ENCODE assay signal across 7 cellular contexts in the genomic region with DNA sequence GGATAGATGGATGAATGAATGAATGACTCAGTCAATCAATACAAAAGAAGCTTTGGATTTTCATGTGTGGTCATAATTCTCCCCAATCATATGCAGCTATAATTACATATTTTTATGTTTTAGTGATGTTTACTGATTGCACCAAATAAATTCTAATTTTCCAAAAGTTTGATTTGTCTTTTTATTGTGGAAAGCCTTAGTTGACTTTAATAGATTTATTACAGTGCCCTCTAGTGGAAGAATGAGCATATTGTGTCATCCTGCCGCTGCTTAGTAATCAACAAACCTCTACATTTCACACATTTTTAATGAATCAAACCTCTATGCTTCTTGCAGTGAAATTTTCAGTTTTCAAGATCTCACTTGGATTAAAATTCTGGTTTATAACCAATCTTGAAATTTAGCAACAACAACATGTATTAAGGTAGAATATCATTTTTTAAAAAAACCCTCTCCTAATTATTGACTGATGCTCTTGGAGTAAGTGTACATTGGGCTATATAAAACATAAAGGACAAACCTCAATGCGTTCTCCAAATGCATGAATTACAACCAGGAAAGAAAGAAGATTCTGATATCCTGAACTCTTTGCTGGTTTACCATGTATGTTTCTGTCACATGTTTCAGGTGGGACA. TPM values are rescaled to one million over a fixed set of nuclear protein-coding genes. Genes with fewer than 3 reads are reported as not detected.
A peak's percentile ranks its signal among the peaks of the same experiment; 100 is the strongest.
DNase-seq lines count a peak whose midpoint lies in the region; ATAC-seq and TF ChIP-seq lines count a peak whose summit lies in the region.

No MANE protein-coding gene starts in this region.

- POLR2A ChIA-PET in GM10248 (lab: Yijun Ruan, JAX): no interaction called here

- H3K9me3 ChIP-seq in left lung: no peaks in the 10 kb centered on the region

- DNase-seq in GM10248 (ENCODE audit: extremely low spot score) (peak; percentile 39), left lung (no peak), NCI-H2081 treated with DMSO at 0.1 percent for 48 hours (lab: John Stamatoyannopoulos, UW) (no peak), midbrain (lab: John Stamatoyannopoulos, UW) (no peak)

- TF ChIP-seq CTCF in GM10248 (IDR thresholded peaks at IDR 0.05; ENCODE audit: control extremely low read depth, extremely low read depth, low read depth, missing control alignments): peak; percentile 65
- peak; percentile 47; the same call in 1 of the 2 replicates for TF ChIP-seq CTCF in WI38 (IDR thresholded peaks at IDR 0.05; ENCODE audit: low read depth, low read length)
- peak; percentile 56 to 62 for TF ChIP-seq CTCF in left lung (IDR thresholded peaks at IDR 0.05)

- no peaks in the 10 kb centered on the region for H3K27me3 ChIP-seq in left lung

- ATAC-seq in HG03103 (IDR thresholded peaks at IDR 0.05; ENCODE audit: low read depth, unreplicated experiment): peak; percentile 56
- ATAC-seq in left lung: no peak
- ATAC-seq in HG03108 (IDR thresholded peaks at IDR 0.05; ENCODE audit: unreplicated experiment): no peak

- no peaks in the 10 kb centered on the region for H3K4me1 ChIP-seq in left lung

- CTCF ChIA-PET in GM10248 (lab: Yijun Ruan, JAX): interaction anchor here (0.7 to 2.3 kb wide), 7 partner anchors 14 to 65 kb away, joined by 3 to 5 read pairs (median 4); no protein-coding TSS in a partner anchor

- H3K27ac ChIP-seq in left lung: no peak overlapping the region

- H3K36me3 ChIP-seq in left lung: no peaks in the 10 kb centered on the region

- intact Hi-C loops in left lung (cut with DNase I): no loop called here

- no peak overlapping the region for H3K4me3 ChIP-seq in WI38 (ENCODE audit: low read depth, low read length)
- H3K4me3 ChIP-seq in left lung: no peak overlapping the region

RNA-seq across cellular contexts. Expression of gene PNLIP, which starts 55.6 kb away (rescaled TPM):
- not detected for total RNA-seq in left lung
